In the genomic region with DNA sequence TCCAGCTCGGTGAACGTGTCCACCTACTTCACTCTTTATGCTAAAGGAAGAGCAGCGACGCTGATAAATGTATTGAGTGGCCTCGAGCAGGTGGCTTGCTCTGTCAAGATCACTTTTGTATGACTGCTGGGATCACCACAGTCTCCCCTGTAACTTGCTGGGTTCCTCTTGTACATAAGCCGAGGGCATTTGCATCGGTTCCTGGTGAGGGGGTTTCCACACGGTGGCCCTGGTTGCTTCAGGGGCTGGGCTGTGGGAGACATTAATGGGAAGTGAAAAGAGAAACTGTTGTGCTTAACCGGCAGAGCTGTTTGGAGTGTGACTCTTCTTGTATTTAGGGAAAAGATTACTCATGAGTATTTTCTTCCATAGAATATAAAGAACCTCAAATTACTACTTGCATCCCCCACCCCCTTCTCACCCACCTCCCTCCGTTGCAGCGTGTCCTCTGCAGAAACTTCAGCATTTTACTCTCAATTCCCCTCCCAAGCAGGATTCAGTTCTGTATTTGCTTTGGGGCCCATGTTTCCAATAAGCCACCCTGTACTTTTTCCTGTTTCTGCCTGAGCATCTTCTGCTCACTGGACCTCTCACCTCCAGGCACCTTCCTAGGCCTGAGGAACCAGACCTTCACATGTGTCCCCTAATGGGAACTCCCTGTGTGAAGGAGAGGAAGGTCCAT, we compare ENCODE assay signal across 8 cellular contexts.
DNase-seq lines count a peak whose midpoint lies in the region; ATAC-seq and TF ChIP-seq lines count a peak whose summit lies in the region.

No MANE protein-coding gene starts in this region.

- H3K4me3 ChIP-seq in left lung (no peak overlapping the region), thyroid gland (replicated peaks in 1 of 3) (no peak overlapping the region), HAP-1 (no peak overlapping the region)

- peaks cover 0 to under 1% of the 10 kb centered on the region in 2 donors for H3K36me3 ChIP-seq in left lung
- H3K36me3 ChIP-seq in thyroid gland = no peaks in the 10 kb centered on the region
- H3K36me3 ChIP-seq in HAP-1 (replicated peaks) = no peaks in the 10 kb centered on the region

- peak; percentile 27 for DNase-seq in DMS53 treated with DMSO at 0.1 percent for 48 hours (lab: John Stamatoyannopoulos, UW; ENCODE audit: unreplicated experiment)
- DNase-seq in activated CD4-positive, alpha-beta T cell treated with anti-CD3 and anti-CD28 coated beads, Interleukin-2, amount 50 U/mL, for 24 hours (ENCODE audit: low read depth in 1 of 2, low spot score in 1 of 2) = peak; percentile 39 to 73
- peak; percentile 75 to 83 for DNase-seq in left lung
- DNase-seq in thyroid gland = peak in 1 of 2 donors; percentile 29
- DNase-seq in mucosa of gallbladder (ENCODE audit: low spot score) = no peak
- DNase-seq in HAP-1 (ENCODE audit: low spot score in 2 of 2) = no peak

- in situ Hi-C loops in HAP-1 (cut with MboI; ENCODE audit: low sequenced_read_pairs) = no loop called here

- TF ChIP-seq CTCF in left lung (IDR thresholded peaks at IDR 0.05) (no peak), thyroid gland (IDR thresholded peaks at IDR 0.05) (no peak)

- ATAC-seq in GM19395 (IDR thresholded peaks at IDR 0.05; ENCODE audit: unreplicated experiment) (peak; percentile 90), HG03378 (IDR thresholded peaks at IDR 0.05; ENCODE audit: unreplicated experiment) (peak; percentile 89), left lung (peak; percentile 52)

- peaks cover 13 to 97% of the 10 kb centered on the region in 2 donors for H3K4me1 ChIP-seq in left lung
- peaks cover 61 to 73% of the 10 kb centered on the region in 2 donors for H3K4me1 ChIP-seq in thyroid gland
- H3K4me1 ChIP-seq in HAP-1 = no peaks in the 10 kb centered on the region

- intact Hi-C loops in left lung (cut with DNase I) (no loop called here), thyroid gland (cut with DNase I) (no loop called here)

- H3K27ac ChIP-seq in left lung (peak overlapping the region; percentile 68 to 84), thyroid gland (peak overlapping the region; percentile 42 to 92 (median 54))

- H3K27me3 ChIP-seq in left lung = no peaks in the 10 kb centered on the region
- no peaks in the 10 kb centered on the region for H3K27me3 ChIP-seq in thyroid gland
- H3K27me3 ChIP-seq in HAP-1 (ENCODE audit: low read depth) = no peaks in the 10 kb centered on the region

- 47 to 48% methylated on average over 11 of the region's 11 CpGs for WGBS in thyroid gland, 2 donors

- H3K9me3 ChIP-seq in left lung (no peaks in the 10 kb centered on the region), thyroid gland (no peaks in the 10 kb centered on the region), HAP-1 (no peaks in the 10 kb centered on the region)

- TF ChIP-seq POLR2A in thyroid gland (IDR thresholded peaks at IDR 0.05) = no peak

Comparison
In these comparisons a context has a peak if more than half of its experiments do, and no peak if none do; other contexts are left out.
1. DNase-seq: peak in DMS53 treated with DMSO at 0.1 percent for 48 hours (single experiment), activated CD4-positive, alpha-beta T cell treated with anti-CD3 and anti-CD28 coated beads, Interleukin-2, amount 50 U/mL, for 24 hours (2 of 2) and left lung (2 of 2); none in mucosa of gallbladder (single experiment) and HAP-1 (0 of 2).
2. Peak in every context shown above with its lines, with median percentiles within 50 percentile points of each other: ATAC-seq.